Comparison of ENCODE assay signal across 19 cellular contexts in the genomic region with DNA sequence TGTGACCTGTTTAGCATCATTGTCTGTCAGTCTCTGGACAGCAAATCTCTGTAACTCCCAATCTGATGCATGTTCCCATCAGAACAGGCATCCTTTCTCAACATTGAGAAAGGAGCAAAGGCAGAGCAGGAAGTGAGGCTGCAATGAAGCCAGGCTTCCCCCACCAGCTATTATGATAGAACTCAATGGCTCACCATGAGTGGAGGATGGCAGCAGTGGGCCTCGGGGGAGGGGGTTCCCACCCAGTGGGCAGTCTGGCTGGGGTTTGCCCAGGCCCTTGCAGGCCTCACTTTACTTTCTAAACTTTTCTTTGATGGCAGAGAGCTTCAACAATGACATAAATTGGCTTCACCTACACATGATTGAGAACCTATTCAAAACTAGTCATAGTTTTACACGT.
"Had no signal": no experiment of that assay in that cellular context is flagged by ENCODE, and none has a peak within 500 bp of the region (broad histone marks: within the 10 kb centered on the region; RNA-seq: fewer than 3 reads in every experiment).

No MANE protein-coding gene starts in this region.

- H3K36me3 Mint-ChIP-seq: immature natural killer cell, natural killer cell had no signal

- H3K27me3 Mint-ChIP-seq: stimulated activated naive B cell treated with anti-CD40 and anti-IgM and Interleukin-4, amounts not matched to agents 10 μg/mL and 1 μg/mL and 100 μg/mL, for 72 hours had no signal

- DNase-seq: activated CD4-positive, alpha-beta T cell treated with anti-CD3 and anti-CD28 coated beads, Interleukin-2, amount 50 U/mL, for 48 hours; activated CD4-positive, CD25-positive, alpha-beta regulatory T cell treated with anti-CD3 and anti-CD28 coated beads, Interleukin-2, amount 50 U/mL, for 72 hours; adrenal gland; brain microvascular endothelial cell; caudate nucleus; effector memory CD4-positive, alpha-beta T cell; foreskin melanocyte; immature natural killer cell; left ventricle myocardium inferior; natural killer cell; retina; sigmoid colon; stimulated activated CD4-positive, alpha-beta T cell treated with anti-CD3 and anti-CD28 coated beads, Interleukin-15, amount 100 ng/mL, for 24 hours; stimulated activated naive B cell treated with anti-CD40 and anti-IgM and Interleukin-4, amounts not matched to agents 10 μg/mL and 1 μg/mL and 100 μg/mL, for 72 hours; WERI-Rb-1 had no signal

- H3K27ac Mint-ChIP-seq: immature natural killer cell; natural killer cell; progenitor cell of endocrine pancreas; stimulated activated naive B cell treated with anti-CD40 and anti-IgM and Interleukin-4, amounts not matched to agents 10 μg/mL and 1 μg/mL and 100 μg/mL, for 72 hours; T-helper 2 cell treated with Interferon-gamma antibody and Interleukin-4, amounts not matched to agents 5 μg/mL and 100 μg/mL, for 36 hours had no signal

- ATAC-seq: esophagus mucosa, natural killer cell, SK-N-SH treated with all-trans-retinoic acid at 6 μM for 48 hours had no signal

- H3K9me3 Mint-ChIP-seq: immature natural killer cell; natural killer cell; stimulated activated naive B cell treated with anti-CD40 and anti-IgM and Interleukin-4, amounts not matched to agents 10 μg/mL and 1 μg/mL and 100 μg/mL, for 72 hours; T-helper 2 cell treated with Interferon-gamma antibody and Interleukin-4, amounts not matched to agents 5 μg/mL and 100 μg/mL, for 36 hours had no signal

- H3K4me3 Mint-ChIP-seq: immature natural killer cell; natural killer cell; stimulated activated naive B cell treated with anti-CD40 and anti-IgM and Interleukin-4, amounts not matched to agents 10 μg/mL and 1 μg/mL and 100 μg/mL, for 72 hours; T-helper 2 cell treated with Interferon-gamma antibody and Interleukin-4, amounts not matched to agents 5 μg/mL and 100 μg/mL, for 36 hours had no signal
